ENCODE assay signal across 9 cellular contexts in genomic region chr2:3692375-3692774, GRCh38. TPM values are rescaled to one million over a fixed set of nuclear protein-coding genes. Genes with fewer than 3 reads are reported as not detected.
DNase-seq lines count a peak whose midpoint lies in the region; ATAC-seq, FAIRE-seq and TF ChIP-seq lines count a peak whose summit lies in the region.
"Had no signal": no experiment of that assay in that cellular context is flagged by ENCODE, and none has a peak within 500 bp of the region (broad histone marks: within the 10 kb centered on the region; RNA-seq: fewer than 3 reads in every experiment).

No MANE protein-coding gene starts in this region.

- DNase-seq in D341Med (ENCODE audit: low spot score) (peak; percentile 45), SHP77 treated with DMSO at 0.1 percent for 48 hours (lab: John Stamatoyannopoulos, UW) (peak; percentile 42), kidney (no peak), COLO668 (lab: John Stamatoyannopoulos, UW; ENCODE audit: unreplicated experiment) (no peak), coronary artery (ENCODE audit: low spot score) (no peak)
- no peak for DNase-seq in naive thymus-derived CD8-positive, alpha-beta T cell

- ATAC-seq in naive thymus-derived CD8-positive, alpha-beta T cell, result no peak
- no peak for ATAC-seq in GM19035 (IDR thresholded peaks at IDR 0.05; ENCODE audit: unreplicated experiment)

- H3K9ac ChIP-seq in kidney (ENCODE audit: low read length in 2 of 2), result no peak overlapping the region

- H3K4me1 ChIP-seq in kidney (ENCODE audit: control insufficient read depth in 1 of 2, insufficient read depth in 1 of 2, low read depth in 1 of 2, low read length in 2 of 2), result no peaks in the 10 kb centered on the region

- H3K9me3 Mint-ChIP-seq in naive thymus-derived CD8-positive, alpha-beta T cell, result peaks cover 0 to 38% (median 17%) of the 10 kb centered on the region in 9 donors

- POLR2A ChIA-PET in naive thymus-derived CD8-positive, alpha-beta T cell (lab: Charles Lee), result no interaction called here

- H3K9me3 ChIP-seq in kidney (ENCODE audit: control insufficient read depth in 1 of 2, low read length in 2 of 2), result no peaks in the 10 kb centered on the region

- H3K4me1 Mint-ChIP-seq in naive thymus-derived CD8-positive, alpha-beta T cell, result peaks cover 0 to 2% (median 0%) of the 10 kb centered on the region in 4 donors

- intact Hi-C loops in kidney (cut with DNase I), result no loop called here

- H3K36me3 Mint-ChIP-seq in naive thymus-derived CD8-positive, alpha-beta T cell, result peaks cover 0 to 28% (median 0%) of the 10 kb centered on the region in 3 donors

- TF ChIP-seq CTCF in LNCAP (IDR thresholded peaks at IDR 0.05) (peak; percentile 72), kidney (IDR thresholded peaks at IDR 0.05; ENCODE audit: borderline replicate concordance, extremely low read depth, insufficient read depth) (peak; percentile 35), coronary artery (IDR thresholded peaks at IDR 0.05) (no peak)

- no peaks in the 10 kb centered on the region for H3K36me3 ChIP-seq in kidney (ENCODE audit: control insufficient read depth in 1 of 2, insufficient read depth in 2 of 2, low read length in 2 of 2)

- H3K4me3 ChIP-seq in kidney (ENCODE audit: low read length in 2 of 2) (no peak overlapping the region), coronary artery (no peak overlapping the region)

- H3K27me3 Mint-ChIP-seq in naive thymus-derived CD8-positive, alpha-beta T cell, result peaks cover 10 to 40% (median 20%) of the 10 kb centered on the region in 5 donors

- H3K27ac Mint-ChIP-seq in naive thymus-derived CD8-positive, alpha-beta T cell, result peak overlapping the region in 1 of 10 donors; percentile 10

- no peak overlapping the region for H3K4me3 Mint-ChIP-seq in naive thymus-derived CD8-positive, alpha-beta T cell

- FAIRE-seq in kidney (lab: Jason Lieb, UNC), result no peak
- FAIRE-seq: colon had no signal

- H3K27ac ChIP-seq in kidney (ENCODE audit: low read depth in 2 of 2, low read length in 2 of 2) (no peak overlapping the region), coronary artery (no peak overlapping the region)

RNA-seq across cellular contexts. Expression of gene DCDC2C, which starts 11.0 kb away (rescaled TPM):
- not detected for total RNA-seq in kidney
- polyA plus RNA-seq in kidney (ENCODE audit: insufficient read depth, low read depth, low replicate concordance), result not detected
- total RNA-seq in naive thymus-derived CD8-positive, alpha-beta T cell, result not detected
- not detected for polyA plus RNA-seq in naive thymus-derived CD8-positive, alpha-beta T cell

RNA-seq across cellular contexts. Expression of gene ALLC, which starts 34.4 kb away (rescaled TPM):
- not detected for total RNA-seq in kidney
- 1.3 TPM for polyA plus RNA-seq in kidney (ENCODE audit: insufficient read depth, low read depth, low replicate concordance)
- not detected for total RNA-seq in naive thymus-derived CD8-positive, alpha-beta T cell
- not detected for polyA plus RNA-seq in naive thymus-derived CD8-positive, alpha-beta T cell

Comparison
In these comparisons a context has a peak if more than half of its experiments do, and no peak if none do; other contexts are left out.
1. DNase-seq: peak in D341Med (single experiment) and SHP77 treated with DMSO at 0.1 percent for 48 hours (single experiment); none in kidney (single experiment), naive thymus-derived CD8-positive, alpha-beta T cell (0 of 10), COLO668 (single experiment) and coronary artery (single experiment).